Comparison of ENCODE assay signal across 27 cellular contexts in genomic region chr22:16958475-16958874, GRCh38. TPM values are rescaled to one million over a fixed set of nuclear protein-coding genes. Genes with fewer than 3 reads are reported as not detected.
"Had no signal": no experiment of that assay in that cellular context is flagged by ENCODE, and none has a peak within 500 bp of the region (broad histone marks: within the 10 kb centered on the region; RNA-seq: fewer than 3 reads in every experiment).

No MANE protein-coding gene starts in this region.

- H3K27ac ChIP-seq: brain microvascular endothelial cell, cardiac muscle cell, SK-N-MC, WERI-Rb-1 had no signal

- H3K4me3 Mint-ChIP-seq: activated CD4-positive, alpha-beta memory T cell treated with anti-CD3 and anti-CD28 coated beads, Interleukin-2, amount 10 ng/mL, durations not matched to agents 7 days and 5 days; activated CD4-positive, alpha-beta T cell treated with anti-CD3 and anti-CD28 coated beads for 36 hours; activated naive CD4-positive, alpha-beta T cell treated with anti-CD3 and anti-CD28 coated beads, Interleukin-2, amount 10 ng/mL, durations not matched to agents 7 days and 5 days; activated naive CD8-positive, alpha-beta T cell treated with anti-CD3 and anti-CD28 coated beads for 36 hours; activated T-helper 17 cell treated with anti-CD3 and anti-CD28 coated beads, Interleukin-2, amount 50 U/mL, for 72 hours; T-cell had no signal

- H3K9me3 Mint-ChIP-seq: activated CD4-positive, alpha-beta memory T cell treated with anti-CD3 and anti-CD28 coated beads, Interleukin-2, amount 10 ng/mL, durations not matched to agents 7 days and 5 days; activated naive CD4-positive, alpha-beta T cell treated with anti-CD3 and anti-CD28 coated beads, Interleukin-2, amount 10 ng/mL, durations not matched to agents 7 days and 5 days; activated naive CD8-positive, alpha-beta T cell treated with anti-CD3 and anti-CD28 coated beads for 36 hours; activated T-helper 17 cell treated with anti-CD3 and anti-CD28 coated beads, Interleukin-2, amount 50 U/mL, for 72 hours; T-cell had no signal

- H3K36me3 Mint-ChIP-seq: activated naive CD4-positive, alpha-beta T cell treated with anti-CD3 and anti-CD28 coated beads, Interleukin-2, amount 10 ng/mL, durations not matched to agents 7 days and 5 days; activated naive CD8-positive, alpha-beta T cell treated with anti-CD3 and anti-CD28 coated beads for 36 hours; T-cell had no signal

- H3K27ac Mint-ChIP-seq: activated CD4-positive, alpha-beta memory T cell treated with anti-CD3 and anti-CD28 coated beads, Interleukin-2, amount 10 ng/mL, durations not matched to agents 7 days and 5 days; activated CD4-positive, alpha-beta T cell treated with anti-CD3 and anti-CD28 coated beads for 36 hours; activated naive CD4-positive, alpha-beta T cell treated with anti-CD3 and anti-CD28 coated beads, Interleukin-2, amount 10 ng/mL, durations not matched to agents 7 days and 5 days; activated naive CD8-positive, alpha-beta T cell treated with anti-CD3 and anti-CD28 coated beads for 36 hours; activated T-helper 17 cell treated with anti-CD3 and anti-CD28 coated beads, Interleukin-2, amount 50 U/mL, for 72 hours; T-cell had no signal

- H3K4me1 Mint-ChIP-seq: activated CD4-positive, alpha-beta memory T cell treated with anti-CD3 and anti-CD28 coated beads, Interleukin-2, amount 10 ng/mL, durations not matched to agents 7 days and 5 days; activated CD4-positive, alpha-beta T cell treated with anti-CD3 and anti-CD28 coated beads for 36 hours; activated naive CD4-positive, alpha-beta T cell treated with anti-CD3 and anti-CD28 coated beads, Interleukin-2, amount 10 ng/mL, durations not matched to agents 7 days and 5 days; activated naive CD8-positive, alpha-beta T cell treated with anti-CD3 and anti-CD28 coated beads for 36 hours; activated T-helper 17 cell treated with anti-CD3 and anti-CD28 coated beads, Interleukin-2, amount 50 U/mL, for 72 hours had no signal

- H3K4me3 ChIP-seq: cardiac muscle cell, SK-N-MC had no signal

- H3K27me3 ChIP-seq: brain microvascular endothelial cell, cardiac muscle cell had no signal

- ATAC-seq: activated CD4-positive, alpha-beta T cell treated with anti-CD3 and anti-CD28 coated beads for 36 hours; activated T-helper 17 cell treated with anti-CD3 and anti-CD28 coated beads, Interleukin-2, amount 50 U/mL, for 72 hours; T-cell had no signal

- DNase-seq: activated CD4-positive, alpha-beta memory T cell treated with anti-CD3 and anti-CD28 coated beads, Interleukin-2, amount 10 ng/mL, durations not matched to agents 7 days and 5 days; activated CD4-positive, alpha-beta T cell treated with anti-CD3 and anti-CD28 coated beads for 36 hours; activated CD4-positive, alpha-beta T cell treated with anti-CD3 and anti-CD28 coated beads, Interleukin-2, amount 50 U/mL, for 1 hour; activated gamma-delta T cell; activated naive CD4-positive, alpha-beta T cell treated with anti-CD3 and anti-CD28 coated beads, Interleukin-2, amount 10 ng/mL, durations not matched to agents 7 days and 5 days; activated naive CD8-positive, alpha-beta T cell treated with anti-CD3 and anti-CD28 coated beads for 36 hours; activated T-cell treated with anti-CD3 and anti-CD28 coated beads for 4 hours; activated T-cell treated with anti-CD3 and anti-CD28 coated beads, Interleukin-2, amount 50 U/mL, for 48 hours; brain microvascular endothelial cell; MM.1S; NCI-H1105; NCI-H1436; NCI-H1694 treated with DMSO at 0.1 percent for 48 hours; NCI-H345; NCI-H510A; NCI-H526 treated with DMSO at 0.1 percent for 48 hours; NCI-H82; T-cell; T-helper 2 cell; WERI-Rb-1 had no signal

- H3K27me3 Mint-ChIP-seq: activated CD4-positive, alpha-beta memory T cell treated with anti-CD3 and anti-CD28 coated beads, Interleukin-2, amount 10 ng/mL, durations not matched to agents 7 days and 5 days; activated CD4-positive, alpha-beta T cell treated with anti-CD3 and anti-CD28 coated beads for 36 hours; activated naive CD8-positive, alpha-beta T cell treated with anti-CD3 and anti-CD28 coated beads for 36 hours; activated T-helper 17 cell treated with anti-CD3 and anti-CD28 coated beads, Interleukin-2, amount 50 U/mL, for 72 hours; T-cell had no signal

- H3K36me3 ChIP-seq: brain microvascular endothelial cell, cardiac muscle cell, WERI-Rb-1 had no signal

RNA-seq across cellular contexts. Expression of gene GAB4, which starts 49.5 kb away (rescaled TPM):
- total RNA-seq: activated CD4-positive, alpha-beta memory T cell treated with anti-CD3 and anti-CD28 coated beads, Interleukin-2, amount 10 ng/mL, durations not matched to agents 7 days and 5 days; activated CD4-positive, alpha-beta T cell treated with anti-CD3 and anti-CD28 coated beads for 36 hours; activated CD8-positive, alpha-beta memory T cell treated with anti-CD3 and anti-CD28 coated beads for 36 hours; activated T-helper 17 cell treated with anti-CD3 and anti-CD28 coated beads, Interleukin-2, amount 50 U/mL, for 72 hours; cardiac muscle cell; OCI-LY7; RPMI7951 had no signal
- polyA plus RNA-seq: adipose tissue, cardiac muscle cell had no signal
